ENCODE assay signal across 19 cellular contexts in genomic region chr20:41082306-41082705, GRCh38.
"Had no signal": no experiment of that assay in that cellular context is flagged by ENCODE, and none has a peak within 500 bp of the region (broad histone marks: within the 10 kb centered on the region; RNA-seq: fewer than 3 reads in every experiment).

No MANE protein-coding gene starts in this region.

- H3K27me3 Mint-ChIP-seq: naive thymus-derived CD8-positive, alpha-beta T cell; stimulated activated naive B cell treated with anti-CD40 and anti-IgM and Interleukin-4, amounts not matched to agents 10 μg/mL and 1 μg/mL and 100 μg/mL, for 72 hours; stimulated activated naive CD8-positive, alpha-beta T cell treated with anti-CD3 and anti-CD28 coated beads, Interleukin-15, amount 100 ng/mL, for 72 hours had no signal

- H3K4me3 Mint-ChIP-seq: naive thymus-derived CD8-positive, alpha-beta T cell; stimulated activated naive B cell treated with anti-CD40 and anti-IgM and Interleukin-4, amounts not matched to agents 10 μg/mL and 1 μg/mL and 100 μg/mL, for 72 hours; stimulated activated naive CD8-positive, alpha-beta T cell treated with anti-CD3 and anti-CD28 coated beads, Interleukin-15, amount 100 ng/mL, for 72 hours had no signal

- H3K9me3 Mint-ChIP-seq: naive thymus-derived CD8-positive, alpha-beta T cell; stimulated activated naive B cell treated with anti-CD40 and anti-IgM and Interleukin-4, amounts not matched to agents 10 μg/mL and 1 μg/mL and 100 μg/mL, for 72 hours; stimulated activated naive CD8-positive, alpha-beta T cell treated with anti-CD3 and anti-CD28 coated beads, Interleukin-15, amount 100 ng/mL, for 72 hours had no signal

- DNase-seq: dorsolateral prefrontal cortex; effector CD8-positive, alpha-beta T cell; heart right ventricle; hypothalamus; kidney glomerular epithelial cell; mesendoderm; naive thymus-derived CD8-positive, alpha-beta T cell; psoas muscle; retina; spleen; stimulated activated CD4-positive, alpha-beta T cell treated with anti-CD3 and anti-CD28 coated beads, Interleukin-15, amount 100 ng/mL, for 24 hours; stimulated activated CD4-positive, alpha-beta T cell treated with anti-CD3 and anti-CD28 coated beads, Interleukin-1b, Interleukin-23, amount 100 ng/mL, for 48 hours; stimulated activated CD4-positive, alpha-beta T cell treated with anti-CD3 and anti-CD28 coated beads, Interleukin-4, amount 100 ng/mL, for 4 hours; stimulated activated naive B cell treated with anti-CD40 and anti-IgM and Interleukin-4, amounts not matched to agents 10 μg/mL and 1 μg/mL and 100 μg/mL, for 72 hours; stimulated activated naive CD8-positive, alpha-beta T cell treated with anti-CD3 and anti-CD28 coated beads, Interleukin-15, amount 100 ng/mL, for 72 hours; testis; upper lobe of right lung had no signal

- ATAC-seq: esophagus mucosa; heart right ventricle; naive thymus-derived CD8-positive, alpha-beta T cell; psoas muscle; sciatic nerve; stimulated activated naive B cell treated with anti-CD40 and anti-IgM and Interleukin-4, amounts not matched to agents 10 μg/mL and 1 μg/mL and 100 μg/mL, for 72 hours; stimulated activated naive CD8-positive, alpha-beta T cell treated with anti-CD3 and anti-CD28 coated beads, Interleukin-15, amount 100 ng/mL, for 72 hours; upper lobe of right lung had no signal

- H3K27ac Mint-ChIP-seq: stimulated activated naive B cell treated with anti-CD40 and anti-IgM and Interleukin-4, amounts not matched to agents 10 μg/mL and 1 μg/mL and 100 μg/mL, for 72 hours; stimulated activated naive CD8-positive, alpha-beta T cell treated with anti-CD3 and anti-CD28 coated beads, Interleukin-15, amount 100 ng/mL, for 72 hours had no signal
